ENCODE assay signal across 7 cellular contexts in genomic region chr10:34981834-34982233, GRCh38.
"Had no signal": no experiment of that assay in that cellular context is flagged by ENCODE, and none has a peak within 500 bp of the region (broad histone marks: within the 10 kb centered on the region; RNA-seq: fewer than 3 reads in every experiment).

No MANE protein-coding gene starts in this region.

- H3K4me2 ChIP-seq: GM23338 had no signal

- H3K27ac ChIP-seq: HL-60 had no signal

- ATAC-seq: GM23338, HCT116 had no signal

- H3K4me1 ChIP-seq: HAP-1 had no signal

- H3K4me3 ChIP-seq: GM23338, HAP-1 had no signal

- DNase-seq: H7, HFFc6, KG1 had no signal

- H3K36me3 ChIP-seq: HAP-1 had no signal
